15 cellular contexts compared by ENCODE assay signal in the genomic region with DNA sequence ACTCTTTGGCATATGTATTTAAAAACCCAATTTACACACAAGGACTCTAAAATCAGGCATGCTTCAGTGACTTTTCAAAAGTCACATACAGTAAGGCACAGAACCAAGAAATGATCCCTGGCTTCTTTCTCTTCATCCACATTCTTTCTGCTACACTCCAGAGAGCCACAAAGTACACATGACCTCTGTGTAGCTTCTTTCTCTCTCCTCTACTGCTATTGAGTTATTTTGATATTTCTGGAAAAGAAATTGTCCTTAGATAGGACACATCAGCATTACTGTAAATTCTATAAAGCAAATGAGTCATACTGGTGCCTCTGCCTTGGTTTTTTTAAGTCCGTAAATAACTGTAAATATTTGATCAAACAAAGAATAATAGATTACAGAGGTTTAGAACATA.
"Had no signal": no experiment of that assay in that cellular context is flagged by ENCODE, and none has a peak within 500 bp of the region (broad histone marks: within the 10 kb centered on the region; RNA-seq: fewer than 3 reads in every experiment).

No MANE protein-coding gene starts in this region.

- H3K79me2 ChIP-seq: parathyroid adenoma had no signal

- DNase-seq: activated CD4-positive, alpha-beta T cell treated with anti-CD3 and anti-CD28 coated beads, Interleukin-2, amount 50 U/mL, for 1 hour; activated CD4-positive, CD25-positive, alpha-beta regulatory T cell; amniotic stem cell; cerebellar nuclear complex; dermis blood vessel endothelial cell; erythroblast; hypothalamus; lower lobe of right lung; naive B cell; retina had no signal

- H3K27me3 ChIP-seq: tibial nerve, vagina had no signal

- H3K36me3 Mint-ChIP-seq: activated naive CD4-positive, alpha-beta T cell treated with anti-CD3 and anti-CD28 coated beads, Interleukin-2, amount 50 U/mL, for 24 hours; naive B cell had no signal

- H3K9ac ChIP-seq: parathyroid adenoma had no signal

- H3K27ac Mint-ChIP-seq: activated naive CD4-positive, alpha-beta T cell treated with anti-CD3 and anti-CD28 coated beads, Interleukin-2, amount 50 U/mL, for 24 hours; naive B cell had no signal

- H3K9me3 ChIP-seq: lower lobe of right lung, tibial nerve, vagina had no signal

- H3K27me3 Mint-ChIP-seq: activated naive CD4-positive, alpha-beta T cell treated with anti-CD3 and anti-CD28 coated beads, Interleukin-2, amount 50 U/mL, for 24 hours; naive B cell had no signal

- H2AFZ ChIP-seq: parathyroid adenoma had no signal

- H3K4me1 ChIP-seq: lower lobe of right lung, parathyroid adenoma, vagina had no signal

- H3K27ac ChIP-seq: lower lobe of right lung, parathyroid adenoma, tibial nerve, vagina had no signal

- H3K4me1 Mint-ChIP-seq: activated naive CD4-positive, alpha-beta T cell treated with anti-CD3 and anti-CD28 coated beads, Interleukin-2, amount 50 U/mL, for 24 hours; naive B cell had no signal

- H3K4me3 Mint-ChIP-seq: activated naive CD4-positive, alpha-beta T cell treated with anti-CD3 and anti-CD28 coated beads, Interleukin-2, amount 50 U/mL, for 24 hours; brain; naive B cell had no signal

- H3K4me3 ChIP-seq: lower lobe of right lung, tibial nerve, vagina had no signal

- H3K36me3 ChIP-seq: lower lobe of right lung, tibial nerve, vagina had no signal

- H3K9me3 Mint-ChIP-seq: activated naive CD4-positive, alpha-beta T cell treated with anti-CD3 and anti-CD28 coated beads, Interleukin-2, amount 50 U/mL, for 24 hours; brain; naive B cell had no signal

- ATAC-seq: lower lobe of right lung had no signal
